In the genomic region with DNA sequence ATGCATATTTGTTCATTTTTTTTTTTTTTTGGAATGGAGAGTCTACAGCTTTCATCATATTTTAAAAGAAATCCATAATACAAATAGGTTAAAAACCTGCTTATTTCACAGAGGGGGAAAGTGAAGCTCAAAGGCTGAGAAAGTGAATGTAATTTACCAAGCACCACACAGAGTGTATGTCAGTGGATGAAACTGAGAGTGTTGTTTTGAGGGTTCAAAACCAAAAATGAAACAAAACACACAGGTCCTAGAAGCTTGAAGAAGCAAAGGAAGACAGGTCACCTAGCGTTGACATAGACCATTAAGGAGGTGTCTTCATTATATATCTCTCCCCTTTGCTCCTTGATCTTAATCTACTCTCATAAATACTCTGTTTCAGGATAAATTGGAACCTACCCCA, we compare ENCODE assay signal across 1 cellular context.
TF ChIP-seq lines count a peak whose summit lies in the region.

No MANE protein-coding gene starts in this region.

TF ChIP-seq in GM23338, 12 proteins besides CTCF, POLR2A, EP300 and RAD21 (continued from another document):
- TF ChIP-seq, protein P1, sequence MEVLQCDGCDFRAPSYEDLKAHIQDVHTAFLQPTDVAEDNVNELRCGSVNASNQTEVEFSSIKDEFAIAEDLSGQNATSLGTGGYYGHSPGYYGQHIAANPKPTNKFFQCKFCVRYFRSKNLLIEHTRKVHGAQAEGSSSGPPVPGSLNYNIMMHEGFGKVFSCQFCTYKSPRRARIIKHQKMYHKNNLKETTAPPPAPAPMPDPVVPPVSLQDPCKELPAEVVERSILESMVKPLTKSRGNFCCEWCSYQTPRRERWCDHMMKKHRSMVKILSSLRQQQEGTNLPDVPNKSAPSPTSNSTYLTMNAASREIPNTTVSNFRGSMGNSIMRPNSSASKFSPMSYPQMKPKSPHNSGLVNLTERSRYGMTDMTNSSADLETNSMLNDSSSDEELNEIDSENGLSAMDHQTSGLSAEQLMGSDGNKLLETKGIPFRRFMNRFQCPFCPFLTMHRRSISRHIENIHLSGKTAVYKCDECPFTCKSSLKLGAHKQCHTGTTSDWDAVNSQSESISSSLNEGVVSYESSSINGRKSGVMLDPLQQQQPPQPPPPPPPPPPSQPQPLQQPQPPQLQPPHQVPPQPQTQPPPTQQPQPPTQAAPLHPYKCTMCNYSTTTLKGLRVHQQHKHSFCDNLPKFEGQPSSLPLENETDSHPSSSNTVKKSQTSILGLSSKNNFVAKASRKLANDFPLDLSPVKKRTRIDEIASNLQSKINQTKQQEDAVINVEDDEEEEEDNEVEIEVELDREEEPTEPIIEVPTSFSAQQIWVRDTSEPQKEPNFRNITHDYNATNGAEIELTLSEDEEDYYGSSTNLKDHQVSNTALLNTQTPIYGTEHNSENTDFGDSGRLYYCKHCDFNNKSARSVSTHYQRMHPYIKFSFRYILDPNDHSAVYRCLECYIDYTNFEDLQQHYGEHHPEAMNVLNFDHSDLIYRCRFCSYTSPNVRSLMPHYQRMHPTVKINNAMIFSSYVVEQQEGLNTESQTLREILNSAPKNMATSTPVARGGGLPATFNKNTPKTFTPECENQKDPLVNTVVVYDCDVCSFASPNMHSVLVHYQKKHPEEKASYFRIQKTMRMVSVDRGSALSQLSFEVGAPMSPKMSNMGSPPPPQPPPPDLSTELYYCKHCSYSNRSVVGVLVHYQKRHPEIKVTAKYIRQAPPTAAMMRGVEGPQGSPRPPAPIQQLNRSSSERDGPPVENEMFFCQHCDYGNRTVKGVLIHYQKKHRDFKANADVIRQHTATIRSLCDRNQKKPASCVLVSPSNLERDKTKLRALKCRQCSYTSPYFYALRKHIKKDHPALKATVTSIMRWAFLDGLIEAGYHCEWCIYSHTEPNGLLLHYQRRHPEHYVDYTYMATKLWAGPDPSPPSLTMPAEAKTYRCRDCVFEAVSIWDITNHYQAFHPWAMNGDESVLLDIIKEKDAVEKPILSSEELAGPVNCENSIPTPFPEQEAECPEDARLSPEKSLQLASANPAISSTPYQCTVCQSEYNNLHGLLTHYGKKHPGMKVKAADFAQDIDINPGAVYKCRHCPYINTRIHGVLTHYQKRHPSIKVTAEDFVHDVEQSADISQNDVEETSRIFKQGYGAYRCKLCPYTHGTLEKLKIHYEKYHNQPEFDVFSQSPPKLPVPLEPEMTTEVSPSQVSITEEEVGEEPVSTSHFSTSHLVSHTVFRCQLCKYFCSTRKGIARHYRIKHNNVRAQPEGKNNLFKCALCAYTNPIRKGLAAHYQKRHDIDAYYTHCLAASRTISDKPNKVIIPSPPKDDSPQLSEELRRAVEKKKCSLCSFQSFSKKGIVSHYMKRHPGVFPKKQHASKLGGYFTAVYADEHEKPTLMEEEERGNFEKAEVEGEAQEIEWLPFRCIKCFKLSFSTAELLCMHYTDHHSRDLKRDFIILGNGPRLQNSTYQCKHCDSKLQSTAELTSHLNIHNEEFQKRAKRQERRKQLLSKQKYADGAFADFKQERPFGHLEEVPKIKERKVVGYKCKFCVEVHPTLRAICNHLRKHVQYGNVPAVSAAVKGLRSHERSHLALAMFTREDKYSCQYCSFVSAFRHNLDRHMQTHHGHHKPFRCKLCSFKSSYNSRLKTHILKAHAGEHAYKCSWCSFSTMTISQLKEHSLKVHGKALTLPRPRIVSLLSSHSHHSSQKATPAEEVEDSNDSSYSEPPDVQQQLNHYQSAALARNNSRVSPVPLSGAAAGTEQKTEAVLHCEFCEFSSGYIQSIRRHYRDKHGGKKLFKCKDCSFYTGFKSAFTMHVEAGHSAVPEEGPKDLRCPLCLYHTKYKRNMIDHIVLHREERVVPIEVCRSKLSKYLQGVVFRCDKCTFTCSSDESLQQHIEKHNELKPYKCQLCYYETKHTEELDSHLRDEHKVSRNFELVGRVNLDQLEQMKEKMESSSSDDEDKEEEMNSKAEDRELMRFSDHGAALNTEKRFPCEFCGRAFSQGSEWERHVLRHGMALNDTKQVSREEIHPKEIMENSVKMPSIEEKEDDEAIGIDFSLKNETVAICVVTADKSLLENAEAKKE (CRISPR knock-in tag; IDR thresholded peaks at IDR 0.05): no peak
- TF ChIP-seq JUNB (IDR thresholded peaks at IDR 0.05; ENCODE audit: unreplicated experiment): no peak
- TF ChIP-seq ZNF331 (CRISPR knock-in tag; IDR thresholded peaks at IDR 0.05; ENCODE audit: low read depth): no peak
- no peak for TF ChIP-seq POLR2AphosphoS5 (IDR thresholded peaks at IDR 0.05; ENCODE audit: low read depth)
TF ChIP-seq in GM23338: peak in this region for 0.
